ENCODE assay signal across 9 cellular contexts in genomic region chr6:72553531-72554202, GRCh38.
DNase-seq lines count a peak whose midpoint lies in the region; ATAC-seq and TF ChIP-seq lines count a peak whose summit lies in the region.
"Had no signal": no experiment of that assay in that cellular context is flagged by ENCODE, and none has a peak within 500 bp of the region (broad histone marks: within the 10 kb centered on the region; RNA-seq: fewer than 3 reads in every experiment).

No MANE protein-coding gene starts in this region.

- H3K18ac ChIP-seq in neuronal stem cell (ENCODE audit: low read length): no peak overlapping the region

- no peak overlapping the region for H3K14ac ChIP-seq in neuronal stem cell (ENCODE audit: low read length)

- no peak overlapping the region for H2BK120ac ChIP-seq in neuronal stem cell (ENCODE audit: low read depth, low read length)

- H3K4me2 ChIP-seq in neuronal stem cell (ENCODE audit: insufficient read depth, low read length, poor library complexity, severe bottlenecking): no peak overlapping the region

- H3K4me3 Mint-ChIP-seq in stimulated activated memory B cell treated with anti-CD40 and anti-IgM and Interleukin-4, amounts not matched to agents 10 μg/mL and 1 μg/mL and 100 μg/mL, for 72 hours: no peak overlapping the region
- H3K4me3 Mint-ChIP-seq: nephron progenitor cell had no signal

- no peak overlapping the region for H3K4me3 ChIP-seq in astrocyte of the spinal cord (ENCODE audit: low read depth, low read length)
- H3K4me3 ChIP-seq in neuronal stem cell (ENCODE audit: low read length in 2 of 2): no peak overlapping the region
- H3K4me3 ChIP-seq in tibial nerve: no peak overlapping the region

- WGBS in neuronal stem cell (ENCODE audit: extremely low coverage in 2 of 2, insufficient read length in 2 of 2, insufficient replicate concordance in 1 of 2), 2 donors: no CpG with 5 or more reads among the region's 5 CpGs
- 57 to 59% methylated on average over 5 of the region's 5 CpGs for WGBS in tibial nerve, 2 donors

- in situ Hi-C loops in astrocyte of the spinal cord (cut with HindIII; ENCODE audit: low sequenced_read_pairs): no loop called here

- TF ChIP-seq EP300 in tibial nerve (IDR thresholded peaks at IDR 0.05): no peak

- no peak overlapping the region for H2BK12ac ChIP-seq in neuronal stem cell (ENCODE audit: low read length)

- no peaks in the 10 kb centered on the region for H3K79me1 ChIP-seq in neuronal stem cell (ENCODE audit: low read depth, low read length)

- H3K23ac ChIP-seq in neuronal stem cell (ENCODE audit: low read depth, low read length, poor library complexity): no peak overlapping the region

- no peak overlapping the region for H4K91ac ChIP-seq in neuronal stem cell (ENCODE audit: low read depth, low read length, poor library complexity)

- H3K4me1 Mint-ChIP-seq in stimulated activated memory B cell treated with anti-CD40 and anti-IgM and Interleukin-4, amounts not matched to agents 10 μg/mL and 1 μg/mL and 100 μg/mL, for 72 hours: no peaks in the 10 kb centered on the region

- peak overlapping the region; percentile 20 for H2AFZ ChIP-seq in neuronal stem cell (ENCODE audit: low read length)

- H3K27me3 Mint-ChIP-seq in stimulated activated memory B cell treated with anti-CD40 and anti-IgM and Interleukin-4, amounts not matched to agents 10 μg/mL and 1 μg/mL and 100 μg/mL, for 72 hours: no peaks in the 10 kb centered on the region

- no peaks in the 10 kb centered on the region for H3K9me3 ChIP-seq in neuronal stem cell (replicated peaks in 1 of 2; ENCODE audit: control insufficient read depth in 2 of 2, insufficient read depth in 1 of 2, low read depth in 1 of 2, low read length in 2 of 2)
- no peaks in the 10 kb centered on the region for H3K9me3 ChIP-seq in tibial nerve

- H3K9me3 Mint-ChIP-seq in stimulated activated memory B cell treated with anti-CD40 and anti-IgM and Interleukin-4, amounts not matched to agents 10 μg/mL and 1 μg/mL and 100 μg/mL, for 72 hours: no peaks in the 10 kb centered on the region
- H3K9me3 Mint-ChIP-seq: nephron progenitor cell had no signal

- no peak overlapping the region for H3K27ac ChIP-seq in neuronal stem cell (replicated peaks; ENCODE audit: low read length)
- H3K27ac ChIP-seq in tibial nerve: no peak overlapping the region

- no peaks in the 10 kb centered on the region for H3K36me3 ChIP-seq in neuronal stem cell (replicated peaks in 1 of 2; ENCODE audit: control insufficient read depth in 2 of 2, insufficient read depth in 2 of 2, low read length in 2 of 2)
- no peaks in the 10 kb centered on the region for H3K36me3 ChIP-seq in tibial nerve

- H3K27me3 ChIP-seq in neuronal stem cell (ENCODE audit: control insufficient read depth in 3 of 3, insufficient read depth in 3 of 3, low read depth in 1 of 3, low read length in 3 of 3): no peaks in the 10 kb centered on the region
- H3K27me3 ChIP-seq in tibial nerve: no peaks in the 10 kb centered on the region

- H2AK5ac ChIP-seq in neuronal stem cell (ENCODE audit: low read depth, low read length): no peak overlapping the region

- TF ChIP-seq CTCF in astrocyte of the spinal cord (IDR thresholded peaks at IDR 0.05; ENCODE audit: low read depth, low read length) (no peak), tibial nerve (IDR thresholded peaks at IDR 0.05) (no peak)

- peak; percentile 40 for DNase-seq in GM03348 (ENCODE audit: low spot score)
- DNase-seq in NCI-H1436 treated with DMSO at 0.1 percent for 48 hours (lab: John Stamatoyannopoulos, UW): peak; percentile 84
- peak; percentile 85 for DNase-seq in astrocyte of the spinal cord (ENCODE audit: low read depth, low spot score)
- no peak for DNase-seq in neuronal stem cell (ENCODE audit: low spot score)
- DNase-seq in tibial nerve (ENCODE audit: low spot score in 2 of 2): no peak
- DNase-seq in activated CD4-positive, alpha-beta T cell treated with anti-CD3 and anti-CD28 coated beads for 4 hours: no peak
- DNase-seq: nephron progenitor cell had no signal

- no peak overlapping the region for H2BK5ac ChIP-seq in neuronal stem cell (ENCODE audit: low read length)

- TF ChIP-seq POLR2A in tibial nerve (IDR thresholded peaks at IDR 0.05): no peak

- H3K36me3 Mint-ChIP-seq in stimulated activated memory B cell treated with anti-CD40 and anti-IgM and Interleukin-4, amounts not matched to agents 10 μg/mL and 1 μg/mL and 100 μg/mL, for 72 hours: no peaks in the 10 kb centered on the region

- ATAC-seq in GM19397 (IDR thresholded peaks at IDR 0.05; ENCODE audit: unreplicated experiment): no peak
- no peak for ATAC-seq in stimulated activated memory B cell treated with anti-CD40 and anti-IgM and Interleukin-4, amounts not matched to agents 10 μg/mL and 1 μg/mL and 100 μg/mL, for 72 hours

- H3K27ac Mint-ChIP-seq in stimulated activated memory B cell treated with anti-CD40 and anti-IgM and Interleukin-4, amounts not matched to agents 10 μg/mL and 1 μg/mL and 100 μg/mL, for 72 hours: no peak overlapping the region
- H3K27ac Mint-ChIP-seq: nephron progenitor cell had no signal

- H3K4me1 ChIP-seq in neuronal stem cell (ENCODE audit: control insufficient read depth in 2 of 2, insufficient read depth in 1 of 2, low read depth in 1 of 2, low read length in 2 of 2) (peaks cover 2 to 30% of the 10 kb centered on the region in 2 donors), tibial nerve (no peaks in the 10 kb centered on the region)

- H3K9ac ChIP-seq in neuronal stem cell (ENCODE audit: low read depth, low read length, poor library complexity): no peak overlapping the region

- no peak overlapping the region for H3K4ac ChIP-seq in neuronal stem cell (ENCODE audit: low read length)

- no peak overlapping the region for H2BK15ac ChIP-seq in neuronal stem cell (ENCODE audit: low read length)

- H4K8ac ChIP-seq in neuronal stem cell (ENCODE audit: low read depth, low read length): no peak overlapping the region

Comparison
In these comparisons a context has a peak if more than half of its experiments do, and no peak if none do; other contexts are left out.
1. DNase-seq: peak in GM03348 (single experiment), NCI-H1436 treated with DMSO at 0.1 percent for 48 hours (single experiment) and astrocyte of the spinal cord (single experiment); none in neuronal stem cell (single experiment), tibial nerve (0 of 2) and activated CD4-positive, alpha-beta T cell treated with anti-CD3 and anti-CD28 coated beads for 4 hours (0 of 2).